In the genomic region with DNA sequence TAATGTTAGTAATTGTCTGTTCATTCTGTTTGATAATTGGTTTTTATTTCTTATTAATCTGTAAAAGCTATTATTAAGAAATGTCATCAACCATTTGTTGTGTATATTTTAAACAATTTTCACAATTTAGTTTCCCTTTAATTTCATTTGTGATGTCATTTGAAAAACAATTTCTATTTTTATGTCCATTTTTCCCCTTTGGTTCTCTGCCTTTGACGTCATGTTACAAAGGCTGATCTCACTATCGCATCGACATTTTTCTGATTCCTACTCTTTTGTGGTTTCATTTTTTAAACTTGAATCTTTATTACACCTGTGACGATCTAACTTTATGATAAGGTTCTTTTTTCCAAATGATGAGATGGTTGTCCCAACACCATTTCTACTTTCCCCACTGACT, we compare ENCODE assay signal across 25 cellular contexts.
"Had no signal": no experiment of that assay in that cellular context is flagged by ENCODE, and none has a peak within 500 bp of the region (broad histone marks: within the 10 kb centered on the region; RNA-seq: fewer than 3 reads in every experiment).

No MANE protein-coding gene starts in this region.

- DNase-seq: colonic mucosa; cortex of kidney; effector CD8-positive, alpha-beta T cell; effector memory CD8-positive, alpha-beta T cell; endodermal cell; erythroblast; esophagus squamous epithelium; foreskin fibroblast; foreskin melanocyte; gastrocnemius medialis; glutamatergic neuron; heart right ventricle; hippocampal formation; left cardiac atrium; left lung; left ventricle myocardium superior; lower lobe of right lung; mesenchymal stem cell; mucosa of descending colon; naive B cell had no signal

- ATAC-seq: effector memory CD8-positive, alpha-beta T cell; esophagus mucosa; gastrocnemius medialis; heart right ventricle; left cardiac atrium; left lung; left ventricle myocardium superior; lower lobe of right lung; mucosa of descending colon had no signal

- H3K9me3 ChIP-seq: colonic mucosa, esophagus squamous epithelium, gastrocnemius medialis, mucosa of descending colon had no signal

- H3K27ac ChIP-seq: colonic mucosa, epithelial cell of prostate, esophagus squamous epithelium, gastrocnemius medialis, heart right ventricle, left lung, lower lobe of right lung had no signal

- H3K4me3 ChIP-seq: colonic mucosa, esophagus squamous epithelium, gastrocnemius medialis, heart right ventricle, left lung, lower lobe of right lung, mucosa of descending colon had no signal

- H3K36me3 ChIP-seq: colonic mucosa, esophagus squamous epithelium, gastrocnemius medialis, heart right ventricle, left lung, lower lobe of right lung had no signal

- H3K4me1 ChIP-seq: colonic mucosa, esophagus squamous epithelium, gastrocnemius medialis, heart right ventricle, left lung, lower lobe of right lung had no signal

- H3K27me3 ChIP-seq: colonic mucosa, esophagus squamous epithelium, left lung had no signal

- FAIRE-seq: endometrium, islet of Langerhans, keratinocyte had no signal
